8 cellular contexts compared by ENCODE assay signal in genomic region chr2:72920317-72921087, GRCh38. TPM values are rescaled to one million over a fixed set of nuclear protein-coding genes. Genes with fewer than 3 reads are reported as not detected.
DNase-seq lines count a peak whose midpoint lies in the region; ATAC-seq and TF ChIP-seq lines count a peak whose summit lies in the region.

No MANE protein-coding gene starts in this region.

- peak; percentile 19 for DNase-seq in stimulated activated CD4-positive, alpha-beta T cell treated with anti-CD3 and anti-CD28 coated beads, Interleukin-12 subunit alpha, Interleukin-12 subunit beta, amount 100 ng/mL, for 4 hours
- no peak for DNase-seq in stimulated activated CD4-positive, alpha-beta T cell treated with anti-CD3 and anti-CD28 coated beads, Interleukin-2, amount 100 ng/mL, for 48 hours
- peak; percentile 59 for DNase-seq in activated naive CD8-positive, alpha-beta T cell treated with anti-CD3 and anti-CD28 coated beads for 36 hours
- no peak for DNase-seq in lower lobe of right lung
- DNase-seq in RWPE1 (ENCODE audit: low spot score) = no peak

- intact Hi-C loops in lower lobe of right lung (cut with DNase I) = no loop called here

- H3K36me3 ChIP-seq in lower lobe of right lung = no peaks in the 10 kb centered on the region

- H3K9me3 ChIP-seq in lower lobe of right lung = no peaks in the 10 kb centered on the region

- peaks cover 25% of the 10 kb centered on the region for H3K4me1 Mint-ChIP-seq in activated naive CD8-positive, alpha-beta T cell treated with anti-CD3 and anti-CD28 coated beads for 36 hours

- TF ChIP-seq CTCF in lower lobe of right lung (IDR thresholded peaks at IDR 0.05) (no peak), RWPE1 (conservative IDR thresholded peaks at IDR 0.05; ENCODE audit: low read depth) (no peak)

- peak overlapping the region; percentile 39 for H3K4me3 ChIP-seq in lower lobe of right lung

- peak overlapping the region; percentile 55 for H3K4me3 Mint-ChIP-seq in activated naive CD8-positive, alpha-beta T cell treated with anti-CD3 and anti-CD28 coated beads for 36 hours

- peaks cover 98% of the 10 kb centered on the region for H3K27me3 ChIP-seq in lower lobe of right lung (ENCODE audit: low read depth)

- POLR2A ChIA-PET in RWPE1 (lab: Yijun Ruan, JAX; ENCODE audit: low non-redundant PET) = no interaction called here

- CTCF ChIA-PET in RWPE1 (lab: Yijun Ruan, JAX) = interaction anchor here (0.6 to 0.8 kb wide), 2 partner anchors 28 to 58 kb away, joined by 3 to 4 read pairs; no protein-coding TSS in a partner anchor

- H3K9me3 Mint-ChIP-seq in activated naive CD8-positive, alpha-beta T cell treated with anti-CD3 and anti-CD28 coated beads for 36 hours = no peaks in the 10 kb centered on the region

- ATAC-seq in lower lobe of right lung = no peak
- no peak for ATAC-seq in HG03520 (IDR thresholded peaks at IDR 0.05; ENCODE audit: unreplicated experiment)
- ATAC-seq in GM21390 (IDR thresholded peaks at IDR 0.05; ENCODE audit: unreplicated experiment) = no peak
- ATAC-seq in GM19023 (IDR thresholded peaks at IDR 0.05; ENCODE audit: unreplicated experiment) = no peak

- H3K27me3 Mint-ChIP-seq in activated naive CD8-positive, alpha-beta T cell treated with anti-CD3 and anti-CD28 coated beads for 36 hours = peaks cover 73% of the 10 kb centered on the region

- H3K27ac ChIP-seq in lower lobe of right lung (no peak overlapping the region), RWPE1 (no peak overlapping the region)

- H3K36me3 Mint-ChIP-seq in activated naive CD8-positive, alpha-beta T cell treated with anti-CD3 and anti-CD28 coated beads for 36 hours = no peaks in the 10 kb centered on the region

- H3K4me1 ChIP-seq in lower lobe of right lung = peaks cover 63% of the 10 kb centered on the region

- H3K27ac Mint-ChIP-seq in activated naive CD8-positive, alpha-beta T cell treated with anti-CD3 and anti-CD28 coated beads for 36 hours = no peak overlapping the region

RNA-seq across cellular contexts. Expression of gene EMX1, which starts 3.2 kb away (rescaled TPM):
- total RNA-seq in activated naive CD8-positive, alpha-beta T cell treated with anti-CD3 and anti-CD28 coated beads for 36 hours = not detected
- total RNA-seq in lower lobe of right lung = not detected

RNA-seq across cellular contexts. Expression of gene SPR, which starts 33.3 kb away (rescaled TPM):
- total RNA-seq in activated naive CD8-positive, alpha-beta T cell treated with anti-CD3 and anti-CD28 coated beads for 36 hours = 10 to 100 TPM; 13.9 TPM
- total RNA-seq in lower lobe of right lung = 46.2 TPM

Comparison
In these comparisons a context has a peak if more than half of its experiments do, and no peak if none do; other contexts are left out.
1. DNase-seq: peak in stimulated activated CD4-positive, alpha-beta T cell treated with anti-CD3 and anti-CD28 coated beads, Interleukin-12 subunit alpha, Interleukin-12 subunit beta, amount 100 ng/mL, for 4 hours (single experiment) and activated naive CD8-positive, alpha-beta T cell treated with anti-CD3 and anti-CD28 coated beads for 36 hours (single experiment); none in stimulated activated CD4-positive, alpha-beta T cell treated with anti-CD3 and anti-CD28 coated beads, Interleukin-2, amount 100 ng/mL, for 48 hours (0 of 2), lower lobe of right lung (single experiment) and RWPE1 (single experiment).